20 cellular contexts compared by ENCODE assay signal in genomic region chr2:173708757-173709156, GRCh38.
DNase-seq lines count a peak whose midpoint lies in the region; ATAC-seq, FAIRE-seq and TF ChIP-seq lines count a peak whose summit lies in the region.
"Had no signal": no experiment of that assay in that cellular context is flagged by ENCODE, and none has a peak within 500 bp of the region (broad histone marks: within the 10 kb centered on the region; RNA-seq: fewer than 3 reads in every experiment).

No MANE protein-coding gene starts in this region.

- ATAC-seq in Right ventricle myocardium inferior (peak; percentile 86), body of pancreas (peak; percentile 73), mucosa of descending colon (peak; percentile 81)
- no peak for ATAC-seq in CD4-positive, alpha-beta T cell (ENCODE audit: poor library complexity)
- ATAC-seq: GM12878, HCT116 had no signal

- H3K27ac ChIP-seq in right atrium auricular region (no peak overlapping the region), body of pancreas (peak overlapping the region in 1 of 4 donors; percentile 29), small intestine (ENCODE audit: low read depth in 1 of 2, low read length in 1 of 2) (no peak overlapping the region)
- no peak overlapping the region for H3K27ac ChIP-seq in CD4-positive, alpha-beta T cell (ENCODE audit: low read depth, low read length)
- H3K27ac ChIP-seq: BLaER1 treated with 17β-estradiol and CSF1 and Interleukin-3, amounts not matched to agents 10 nM and 100 nM had no signal

- no peaks in the 10 kb centered on the region for H3K9me3 ChIP-seq in right atrium auricular region
- no peaks in the 10 kb centered on the region for H3K9me3 ChIP-seq in body of pancreas
- H3K9me3 ChIP-seq in mucosa of descending colon: no peaks in the 10 kb centered on the region
- H3K9me3 ChIP-seq in small intestine (ENCODE audit: control insufficient read depth, low read depth): no peaks in the 10 kb centered on the region
- H3K9me3 ChIP-seq in CD4-positive, alpha-beta T cell (ENCODE audit: control insufficient read depth, low read length): no peaks in the 10 kb centered on the region
- H3K9me3 ChIP-seq: MG63 had no signal

- no peaks in the 10 kb centered on the region for H3K4me1 ChIP-seq in right atrium auricular region
- peaks cover 5% of the 10 kb centered on the region for H3K4me1 ChIP-seq in body of pancreas
- no peaks in the 10 kb centered on the region for H3K4me1 ChIP-seq in mucosa of descending colon (ENCODE audit: low read depth)
- H3K4me1 ChIP-seq in small intestine (ENCODE audit: control insufficient read depth in 2 of 2, insufficient read depth in 1 of 2, low read depth in 1 of 2, low read length in 1 of 2): no peaks in the 10 kb centered on the region
- H3K4me1 ChIP-seq: BLaER1 treated with 17β-estradiol and CSF1 and Interleukin-3, amounts not matched to agents 10 nM and 100 nM had no signal

- H3K36me3 ChIP-seq in right atrium auricular region (no peaks in the 10 kb centered on the region), body of pancreas (replicated peaks in 1 of 2; ENCODE audit: insufficient read depth in 1 of 2, low read depth in 2 of 2) (no peaks in the 10 kb centered on the region), mucosa of descending colon (ENCODE audit: low read depth) (no peaks in the 10 kb centered on the region), small intestine (ENCODE audit: control insufficient read depth in 2 of 2, insufficient read depth in 2 of 2, low read length in 2 of 2) (no peaks in the 10 kb centered on the region)
- H3K36me3 ChIP-seq: BLaER1 treated with 17β-estradiol and CSF1 and Interleukin-3, amounts not matched to agents 10 nM and 100 nM; MG63 had no signal

- H3K27me3 Mint-ChIP-seq in CD4-positive, alpha-beta T cell: peaks cover 9% of the 10 kb centered on the region

- H3K27me3 ChIP-seq in right atrium auricular region (no peaks in the 10 kb centered on the region), body of pancreas (no peaks in the 10 kb centered on the region), small intestine (ENCODE audit: control insufficient read depth in 2 of 2, insufficient read depth in 2 of 2, low read length in 2 of 2) (no peaks in the 10 kb centered on the region)
- H3K27me3 ChIP-seq in CD4-positive, alpha-beta T cell (ENCODE audit: control insufficient read depth, insufficient read depth, low read length): no peaks in the 10 kb centered on the region
- H3K27me3 ChIP-seq: BLaER1 treated with 17β-estradiol and CSF1 and Interleukin-3, amounts not matched to agents 10 nM and 100 nM; MG63 had no signal

- CTCF ChIA-PET in CD4-positive, alpha-beta T cell (lab: Charles Lee): no interaction called here

- no peak for TF ChIP-seq POLR2A in body of pancreas (IDR thresholded peaks at IDR 0.05)

- WGBS in body of pancreas, 2 donors: 16 to 24% methylated on average over 5 of the region's 5 CpGs
- 14 to 43% (median 21%) methylated on average over 5 of the region's 5 CpGs for WGBS in small intestine, 3 donors

- H3K27ac Mint-ChIP-seq in CD4-positive, alpha-beta T cell: no peak overlapping the region

- no peaks in the 10 kb centered on the region for H3K36me3 Mint-ChIP-seq in CD4-positive, alpha-beta T cell (ENCODE audit: low read depth)

- H3K4me1 Mint-ChIP-seq in CD4-positive, alpha-beta T cell (ENCODE audit: low read depth): no peaks in the 10 kb centered on the region

- POLR2A ChIA-PET in CD4-positive, alpha-beta T cell (lab: Charles Lee): no interaction called here

- DNase-seq in Right ventricle myocardium inferior (ENCODE audit: missing footprints): no peak
- DNase-seq in right atrium auricular region (ENCODE audit: low spot score): no peak
- DNase-seq in body of pancreas: peak; percentile 43 to 70 (median 60)
- peak in 1 of 3 donors; percentile 47 for DNase-seq in mucosa of descending colon
- peak; percentile 80 for DNase-seq in small intestine
- no peak for DNase-seq in NCI-H2029 (lab: John Stamatoyannopoulos, UW)
- DNase-seq in HCEC 1CT: no peak
- DNase-seq in CD4-positive, alpha-beta T cell: no peak
- DNase-seq: DMS79, KBM-7, MG63, NCI-H1105, NCI-H1694 treated with DMSO at 0.1 percent for 48 hours, NCI-H446 treated with DMSO at 0.1 percent for 48 hours had no signal

- FAIRE-seq in small intestine (lab: Jason Lieb, UNC): no peak
- FAIRE-seq: GM12878, GM18507, HTR-8/SVneo, RCC 7860 had no signal

- intact Hi-C loops in Right ventricle myocardium inferior (cut with DNase I): no loop called here
- intact Hi-C loops in body of pancreas (cut with DNase I): no loop called here
- intact Hi-C loops in mucosa of descending colon (cut with DNase I, micrococcal nuclease): no loop called here
- intact Hi-C loops in CD4-positive, alpha-beta T cell (cut with DNase I, micrococcal nuclease): no loop called here

- no peak overlapping the region for H3K4me3 Mint-ChIP-seq in CD4-positive, alpha-beta T cell

- H3K9me3 Mint-ChIP-seq in CD4-positive, alpha-beta T cell: no peaks in the 10 kb centered on the region

- no peak overlapping the region for H3K4me3 ChIP-seq in right atrium auricular region
- H3K4me3 ChIP-seq in body of pancreas: no peak overlapping the region
- no peak overlapping the region for H3K4me3 ChIP-seq in mucosa of descending colon
- H3K4me3 ChIP-seq in small intestine (ENCODE audit: low read depth in 1 of 2, low read length in 2 of 2): no peak overlapping the region
- H3K4me3 ChIP-seq: BLaER1 treated with 17β-estradiol and CSF1 and Interleukin-3, amounts not matched to agents 10 nM and 100 nM; GM12878; MG63 had no signal

- no peak for TF ChIP-seq CTCF in right atrium auricular region (IDR thresholded peaks at IDR 0.05)
- TF ChIP-seq CTCF in body of pancreas (IDR thresholded peaks at IDR 0.05): no peak
- TF ChIP-seq CTCF in mucosa of descending colon (IDR thresholded peaks at IDR 0.05): no peak
- no peak for TF ChIP-seq CTCF in CD4-positive, alpha-beta T cell (IDR thresholded peaks at IDR 0.05)

Comparison
In these comparisons a context has a peak if more than half of its experiments do, and no peak if none do; other contexts are left out.
1. DNase-seq: peak in body of pancreas (4 of 4) and small intestine (single experiment); none in Right ventricle myocardium inferior (single experiment), right atrium auricular region (single experiment), NCI-H2029 (single experiment), HCEC 1CT (single experiment) and CD4-positive, alpha-beta T cell (0 of 10).